Comparison of ENCODE assay signal across 1 cellular context in the genomic region with DNA sequence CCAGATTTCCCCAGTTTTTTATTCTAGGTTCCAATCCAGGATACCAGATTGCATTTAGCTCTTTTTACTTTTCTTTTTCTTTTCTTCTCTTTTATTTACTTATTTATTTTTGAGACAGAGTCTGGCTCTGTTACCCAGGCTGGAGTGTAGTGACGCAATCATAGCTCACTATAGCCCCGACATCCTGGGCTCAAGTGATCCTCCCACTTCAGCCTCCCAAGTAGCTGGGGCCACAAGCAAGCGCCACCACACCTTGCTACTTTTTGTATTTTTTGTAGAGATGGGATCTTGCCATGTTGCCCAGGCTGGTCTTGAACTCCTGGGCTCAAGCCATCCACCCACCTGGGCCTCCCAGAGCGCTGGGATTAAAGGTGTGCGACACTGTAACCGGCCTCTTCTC.
A peak's percentile ranks its signal among the peaks of the same experiment; 100 is the strongest.
TF ChIP-seq lines count a peak whose summit lies in the region.

No MANE protein-coding gene starts in this region.

TF ChIP-seq in HepG2, 621 proteins besides CTCF, POLR2A, EP300 and RAD21:
- TF ChIP-seq FOXM1 (CRISPR knock-in tag; IDR thresholded peaks at IDR 0.05) = no peak
- TF ChIP-seq ZNF335 (CRISPR knock-in tag; IDR thresholded peaks at IDR 0.05) = no peak
- TF ChIP-seq SSRP1 (CRISPR knock-in tag; IDR thresholded peaks at IDR 0.05) = no peak
- peak; percentile 36; the same call in 1 of the 2 replicates for TF ChIP-seq CEBPB (IDR thresholded peaks at IDR 0.05; ENCODE audit: borderline replicate concordance, low read depth, low read length)
- TF ChIP-seq RARA (CRISPR knock-in tag; IDR thresholded peaks at IDR 0.05) = no peak
- no peak for TF ChIP-seq IKZF1 (IDR thresholded peaks at IDR 0.05)
- no peak for TF ChIP-seq BHLHE40 (IDR thresholded peaks at IDR 0.05; ENCODE audit: low read length)
- TF ChIP-seq TEAD2 (CRISPR knock-in tag; IDR thresholded peaks at IDR 0.05) = no peak
- no peak for TF ChIP-seq ZNF589 (CRISPR knock-in tag; conservative IDR thresholded peaks at IDR 0.05)
- no peak for TF ChIP-seq ZNF33A (CRISPR knock-in tag; IDR thresholded peaks at IDR 0.05; ENCODE audit: borderline replicate concordance)
- no peak for TF ChIP-seq PHB2 (IDR thresholded peaks at IDR 0.05; ENCODE audit: partially characterized antibody)
- no peak for TF ChIP-seq DNMT3B (CRISPR knock-in tag; conservative IDR thresholded peaks at IDR 0.05)
- TF ChIP-seq ZNF460 (CRISPR knock-in tag; IDR thresholded peaks at IDR 0.05; ENCODE audit: borderline replicate concordance) = peak; percentile 59; the same call in 1 of the 2 replicates
TF ChIP-seq in HepG2: peak in this region for 2.
